ENCODE assay signal across 8 cellular contexts in genomic region chr6:110537208-110538123, GRCh38.
A peak's percentile ranks its signal among the peaks of the same experiment; 100 is the strongest.
DNase-seq lines count a peak whose midpoint lies in the region; ATAC-seq and TF ChIP-seq lines count a peak whose summit lies in the region.

No MANE protein-coding gene starts in this region.

- ATAC-seq in CD4-positive, CD25-positive, alpha-beta regulatory T cell (ENCODE audit: low read depth in 2 of 2) = peak; percentile 67 to 77
- ATAC-seq in IMR-90 (ENCODE audit: low read depth) (peak; percentile 86), GM18861 (IDR thresholded peaks at IDR 0.05; ENCODE audit: unreplicated experiment) (no peak), HG03439 (IDR thresholded peaks at IDR 0.05; ENCODE audit: unreplicated experiment) (no peak), GM21447 (IDR thresholded peaks at IDR 0.05; ENCODE audit: unreplicated experiment) (no peak)
- ATAC-seq in effector memory CD8-positive, alpha-beta T cell (replicated peaks) = no peak

- no peaks in the 10 kb centered on the region for H3K27me3 Mint-ChIP-seq in CD4-positive, CD25-positive, alpha-beta regulatory T cell
- H3K27me3 Mint-ChIP-seq in effector memory CD8-positive, alpha-beta T cell = peaks cover 0 to 2% of the 10 kb centered on the region in 2 donors

- no peak overlapping the region for H3K27ac ChIP-seq in CD4-positive, CD25-positive, alpha-beta regulatory T cell (ENCODE audit: insufficient read depth, low read length, poor library complexity, severe bottlenecking)
- peak overlapping the region; percentile 36 for H3K27ac ChIP-seq in IMR-90 (ENCODE audit: insufficient read depth, low read length)

- H3K4me2 ChIP-seq in IMR-90 (ENCODE audit: low read depth, low read length) = peak overlapping the region; percentile 53

- no peak overlapping the region for H3K9ac ChIP-seq in IMR-90 (ENCODE audit: low read depth, low read length)

- no peak for TF ChIP-seq CTCF in IMR-90 (conservative IDR thresholded peaks at IDR 0.05; ENCODE audit: low read depth, low read length)

- no peak overlapping the region for H2AFZ ChIP-seq in IMR-90 (replicated peaks; ENCODE audit: low read length, poor library complexity)

- peak overlapping the region; percentile 27; the same call in 1 of the 3 replicates for H2BK15ac ChIP-seq in IMR-90 (ENCODE audit: low read depth, low read length)

- no peak overlapping the region for H2AK9ac ChIP-seq in IMR-90 (replicated peaks; ENCODE audit: low read depth, low read length, poor library complexity)

- H3K4me1 Mint-ChIP-seq in CD4-positive, CD25-positive, alpha-beta regulatory T cell = peaks cover 4 to 12% (median 10%) of the 10 kb centered on the region in 4 donors
- H3K4me1 Mint-ChIP-seq in effector memory CD8-positive, alpha-beta T cell (ENCODE audit: low read depth in 2 of 2) = peaks cover 6 to 9% of the 10 kb centered on the region in 2 donors

- H3K36me3 ChIP-seq in CD4-positive, CD25-positive, alpha-beta regulatory T cell (ENCODE audit: control insufficient read depth, insufficient read depth, low read length) = no peaks in the 10 kb centered on the region
- H3K36me3 ChIP-seq in IMR-90 (ENCODE audit: control insufficient read depth, insufficient read depth, low read length) = no peaks in the 10 kb centered on the region

- POLR2A ChIA-PET in IMR-90 (lab: Charles Lee; ENCODE audit: unreplicated experiment) = interaction anchor here (0.7 kb wide), 1 partner anchor 337 kb away, joined by 3 read pairs; no protein-coding TSS in a partner anchor

- TF ChIP-seq RAD21 in IMR-90 (IDR thresholded peaks at IDR 0.05; ENCODE audit: low read length) = no peak

- intact Hi-C loops in IMR-90 (cut with micrococcal nuclease) = no loop called here

- BruUV-seq in IMR-90 (replicated peaks; lab: Mats Ljungman, UMichigan) = no TSS peak

- no peaks in the 10 kb centered on the region for H4K20me1 ChIP-seq in IMR-90 (ENCODE audit: insufficient read depth, low read length)

- TF ChIP-seq POLR2A in IMR-90 (IDR thresholded peaks at IDR 0.05; ENCODE audit: low read depth, low read length) = no peak

- H3K18ac ChIP-seq in IMR-90 (ENCODE audit: low read depth, low read length) = peak overlapping the region; percentile 64; the same call in 1 of the 2 replicates

- H2BK20ac ChIP-seq in IMR-90 (ENCODE audit: low read depth, low read length) = peak overlapping the region; percentile 90

- no peaks in the 10 kb centered on the region for H3K4me1 ChIP-seq in CD4-positive, CD25-positive, alpha-beta regulatory T cell (ENCODE audit: control insufficient read depth, insufficient read depth, low read length, poor library complexity, severe bottlenecking)
- H3K4me1 ChIP-seq in IMR-90 (ENCODE audit: control insufficient read depth, insufficient read depth, low read length) = peaks cover 9% of the 10 kb centered on the region

- H4K8ac ChIP-seq in IMR-90 (ENCODE audit: low read depth in 2 of 2, low read length in 2 of 2) = peak overlapping the region in 1 of 2 experiments; percentile 62; a peak in 1 of 4 replicates

- H4K91ac ChIP-seq in IMR-90 (ENCODE audit: insufficient read depth, low read depth, low read length) = peak overlapping the region; percentile 47; the same call in 1 of the 2 replicates

- peak overlapping the region in 1 of 3 donors; percentile 36 for H3K27ac Mint-ChIP-seq in CD4-positive, CD25-positive, alpha-beta regulatory T cell
- H3K27ac Mint-ChIP-seq in effector memory CD8-positive, alpha-beta T cell = no peak overlapping the region

- no peaks in the 10 kb centered on the region for H3K9me3 ChIP-seq in CD4-positive, CD25-positive, alpha-beta regulatory T cell (ENCODE audit: control insufficient read depth in 2 of 2, low read length in 2 of 2)
- peaks cover 2% of the 10 kb centered on the region; the same call in 1 of the 2 replicates for H3K9me3 ChIP-seq in IMR-90 (ENCODE audit: control insufficient read depth, insufficient read depth, low read length)

- peak overlapping the region; percentile 64 for H3K14ac ChIP-seq in IMR-90 (replicated peaks; ENCODE audit: low read depth, low read length)

- WGBS in IMR-90 (ENCODE audit: extremely low coverage in 2 of 2, insufficient read length in 1 of 2), 2 experiments = no CpG with 5 or more reads among the region's 8 CpGs

- peak overlapping the region; percentile 89 for H2BK5ac ChIP-seq in IMR-90 (ENCODE audit: low read depth, low read length, poor library complexity, severe bottlenecking)

- peaks cover 0 to 15% (median 0%) of the 10 kb centered on the region in 7 donors for H3K9me3 Mint-ChIP-seq in CD4-positive, CD25-positive, alpha-beta regulatory T cell
- H3K9me3 Mint-ChIP-seq in effector memory CD8-positive, alpha-beta T cell = no peaks in the 10 kb centered on the region

- H3K79me1 ChIP-seq in IMR-90 (ENCODE audit: low read depth in 1 of 2, low read length in 2 of 2) = no peaks in the 10 kb centered on the region

- in situ Hi-C loops in IMR-90 (cut with MboI; ENCODE audit: low sequenced_read_pairs) = loop anchor here (10.0 to 25.0 kb wide), 2 partner anchors 137 to 675 kb away; no protein-coding TSS in a partner anchor

- H2AK5ac ChIP-seq in IMR-90 (ENCODE audit: low read depth, low read length) = no peak overlapping the region

- H3K4me3 Mint-ChIP-seq in CD4-positive, CD25-positive, alpha-beta regulatory T cell = no peak overlapping the region
- no peak overlapping the region for H3K4me3 Mint-ChIP-seq in effector memory CD8-positive, alpha-beta T cell

- CTCF ChIA-PET in IMR-90 (lab: Yijun Ruan, JAX) = interaction anchor here (1.0 to 1.3 kb wide), 2 partner anchors 9 to 82 kb away, joined by 3 read pairs; no protein-coding TSS in a partner anchor

- H3K36me3 Mint-ChIP-seq in CD4-positive, CD25-positive, alpha-beta regulatory T cell = no peaks in the 10 kb centered on the region
- H3K36me3 Mint-ChIP-seq in effector memory CD8-positive, alpha-beta T cell (ENCODE audit: insufficient read depth) = no peaks in the 10 kb centered on the region

- no peak overlapping the region; the same call in 1 of the 2 replicates for H4K5ac ChIP-seq in IMR-90 (ENCODE audit: low read depth, low read length)

- no peaks in the 10 kb centered on the region for H3K9me1 ChIP-seq in IMR-90 (ENCODE audit: insufficient read depth, low read length)

- H3K23ac ChIP-seq in IMR-90 (ENCODE audit: low read depth, low read length) = no peak overlapping the region

- H3K4me3 ChIP-seq in CD4-positive, CD25-positive, alpha-beta regulatory T cell (ENCODE audit: low read depth, low read length) = no peak overlapping the region
- no peak overlapping the region for H3K4me3 ChIP-seq in IMR-90 (ENCODE audit: insufficient read depth, low read depth, low read length)

- H3K27me3 ChIP-seq in CD4-positive, CD25-positive, alpha-beta regulatory T cell (ENCODE audit: control insufficient read depth, insufficient read depth, low read length) = no peaks in the 10 kb centered on the region
- no peaks in the 10 kb centered on the region for H3K27me3 ChIP-seq in IMR-90 (ENCODE audit: control insufficient read depth, insufficient read depth, low read length)

- DNase-seq in CD4-positive, CD25-positive, alpha-beta regulatory T cell = peak in 1 of 3 donors; percentile 40
- DNase-seq in IMR-90 = peak; percentile 97
- DNase-seq in amniotic stem cell (lab: John Stamatoyannopoulos, UW) = peak; percentile 44
- DNase-seq in kidney tubule cell (ENCODE audit: low spot score) = peak; percentile 95
- DNase-seq in effector memory CD8-positive, alpha-beta T cell = no peak

- dilution Hi-C loops in IMR-90 (cut with HindIII; ENCODE audit: low sequenced_read_pairs, unreplicated experiment) = loop anchor here (10.0 kb wide), 1 partner anchor 457 kb away; no protein-coding TSS in a partner anchor

- H2BK120ac ChIP-seq in IMR-90 (ENCODE audit: low read depth, low read length) = peak overlapping the region; percentile 88

- peak overlapping the region; percentile 36; the same call in 1 of the 2 replicates for H3K56ac ChIP-seq in IMR-90 (ENCODE audit: extremely low read depth, insufficient read depth, low read length)

- peak overlapping the region; percentile 66; the same call in 1 of the 2 replicates for H3K4ac ChIP-seq in IMR-90 (ENCODE audit: low read depth, low read length)

TF ChIP-seq in IMR-90, 13 proteins besides CTCF, POLR2A, EP300 and RAD21:
- TF ChIP-seq FOS (IDR thresholded peaks at IDR 0.05; ENCODE audit: low read depth, low read length) (peak; percentile 94), CHD1 (IDR thresholded peaks at IDR 0.05; ENCODE audit: low read depth, low read length) (no peak), USF2 (IDR thresholded peaks at IDR 0.05; ENCODE audit: low read depth, low read length) (peak; percentile 68), CEBPB (IDR thresholded peaks at IDR 0.05; ENCODE audit: low read depth, low read length) (peak; percentile 94), MAZ (IDR thresholded peaks at IDR 0.05; ENCODE audit: borderline replicate concordance, low read depth, low read length) (no peak), BHLHE40 (IDR thresholded peaks at IDR 0.05; ENCODE audit: low read depth, low read length) (peak; percentile 93)
TF ChIP-seq in IMR-90: peak in this region for 4.

Comparison
In these comparisons a context has a peak if more than half of its experiments do, and no peak if none do; other contexts are left out.
1. ATAC-seq: peak in CD4-positive, CD25-positive, alpha-beta regulatory T cell (2 of 2) and IMR-90 (single experiment); none in GM18861 (single experiment), HG03439 (single experiment), GM21447 (single experiment) and effector memory CD8-positive, alpha-beta T cell (single experiment).
2. DNase-seq: peak in IMR-90 (single experiment), amniotic stem cell (single experiment) and kidney tubule cell (single experiment); none in effector memory CD8-positive, alpha-beta T cell (0 of 3).